10 cellular contexts compared by ENCODE assay signal in genomic region chr13:51619614-51620013, GRCh38. TPM values are rescaled to one million over a fixed set of nuclear protein-coding genes. Genes with fewer than 3 reads are reported as not detected.
A peak's percentile ranks its signal among the peaks of the same experiment; 100 is the strongest.
DNase-seq lines count a peak whose midpoint lies in the region; ATAC-seq and TF ChIP-seq lines count a peak whose summit lies in the region.
"Had no signal": no experiment of that assay in that cellular context is flagged by ENCODE, and none has a peak within 500 bp of the region (broad histone marks: within the 10 kb centered on the region; RNA-seq: fewer than 3 reads in every experiment).

No MANE protein-coding gene starts in this region.

- peak overlapping the region; percentile 67 for H3K27ac Mint-ChIP-seq in activated naive CD8-positive, alpha-beta T cell treated with anti-CD3 and anti-CD28 coated beads, Interleukin-2, amount 50 U/mL, for 24 hours
- H3K27ac Mint-ChIP-seq in type B pancreatic cell, result no peak overlapping the region

- H3K36me3 Mint-ChIP-seq in activated naive CD8-positive, alpha-beta T cell treated with anti-CD3 and anti-CD28 coated beads, Interleukin-2, amount 50 U/mL, for 24 hours (ENCODE audit: low read depth), result no peaks in the 10 kb centered on the region
- peaks cover 3% of the 10 kb centered on the region for H3K36me3 Mint-ChIP-seq in type B pancreatic cell

- H3K4me1 Mint-ChIP-seq in activated naive CD8-positive, alpha-beta T cell treated with anti-CD3 and anti-CD28 coated beads, Interleukin-2, amount 50 U/mL, for 24 hours, result peaks cover 45% of the 10 kb centered on the region
- peaks cover 47% of the 10 kb centered on the region for H3K4me1 Mint-ChIP-seq in type B pancreatic cell (ENCODE audit: unreplicated experiment)

- in situ Hi-C loops in GM13976 (cut with MboI; ENCODE audit: low sequenced_read_pairs, unreplicated experiment), result no loop called here

- TF ChIP-seq CTCF in heart left ventricle (IDR thresholded peaks at IDR 0.05) (no peak), type B pancreatic cell (conservative IDR thresholded peaks at IDR 0.05) (no peak), GM13976 (IDR thresholded peaks at IDR 0.05; ENCODE audit: borderline replicate concordance, control extremely low read depth, extremely low read depth, insufficient read depth, missing control alignments) (no peak)

- no peak overlapping the region for H3K4me3 ChIP-seq in heart left ventricle

- H3K27me3 Mint-ChIP-seq in activated naive CD8-positive, alpha-beta T cell treated with anti-CD3 and anti-CD28 coated beads, Interleukin-2, amount 50 U/mL, for 24 hours, result no peaks in the 10 kb centered on the region
- no peaks in the 10 kb centered on the region for H3K27me3 Mint-ChIP-seq in type B pancreatic cell

- DNase-seq in stimulated activated CD4-positive, alpha-beta T cell treated with anti-CD3 and anti-CD28 coated beads, Interleukin-1b, Interleukin-23, amount 100 ng/mL, for 48 hours, result peak; percentile 27
- DNase-seq in stimulated activated CD4-positive, alpha-beta T cell treated with anti-CD3 and anti-CD28 coated beads, Interleukin-4, amount 100 ng/mL, for 24 hours, result no peak
- no peak for DNase-seq in activated naive CD8-positive, alpha-beta T cell treated with anti-CD3 and anti-CD28 coated beads, Interleukin-2, amount 50 U/mL, for 24 hours
- DNase-seq in heart left ventricle, result no peak
- DNase-seq in type B pancreatic cell (ENCODE audit: extremely low spot score, unreplicated experiment), result no peak
- DNase-seq in DMS79 treated with DMSO at 0.1 percent for 48 hours (lab: John Stamatoyannopoulos, UW), result no peak
- no peak for DNase-seq in GM13976 (ENCODE audit: low spot score)
- DNase-seq: KG1 had no signal

- H3K27me3 ChIP-seq in heart left ventricle, result no peaks in the 10 kb centered on the region
- H3K27me3 ChIP-seq: neutrophil had no signal

- ATAC-seq in activated naive CD8-positive, alpha-beta T cell treated with anti-CD3 and anti-CD28 coated beads, Interleukin-2, amount 50 U/mL, for 24 hours, result peak; percentile 91
- ATAC-seq in heart left ventricle (peak in 3 of 4 donors; percentile 27 to 63 (median 31)), HG03039 (IDR thresholded peaks at IDR 0.05; ENCODE audit: unreplicated experiment) (no peak)

- H3K9me3 ChIP-seq in heart left ventricle, result no peaks in the 10 kb centered on the region
- H3K9me3 ChIP-seq: neutrophil had no signal

- peaks cover 0 to 68% (median 29%) of the 10 kb centered on the region in 12 donors for H3K4me1 ChIP-seq in heart left ventricle

- no peak overlapping the region for H3K4me3 Mint-ChIP-seq in activated naive CD8-positive, alpha-beta T cell treated with anti-CD3 and anti-CD28 coated beads, Interleukin-2, amount 50 U/mL, for 24 hours
- no peak overlapping the region for H3K4me3 Mint-ChIP-seq in type B pancreatic cell

- no peaks in the 10 kb centered on the region for H3K9me3 Mint-ChIP-seq in activated naive CD8-positive, alpha-beta T cell treated with anti-CD3 and anti-CD28 coated beads, Interleukin-2, amount 50 U/mL, for 24 hours
- H3K9me3 Mint-ChIP-seq in type B pancreatic cell, result no peaks in the 10 kb centered on the region

- 67 to 73% (median 71%) methylated on average over 2 of the region's 2 CpGs for WGBS in heart left ventricle, 4 donors

- no peaks in the 10 kb centered on the region for H3K36me3 ChIP-seq in heart left ventricle
- H3K36me3 ChIP-seq: neutrophil had no signal

- H3K27ac ChIP-seq in heart left ventricle, result peak overlapping the region in 9 of 12 donors; percentile 26 to 62 (median 43)

- no peak for TF ChIP-seq POLR2A in heart left ventricle (IDR thresholded peaks at IDR 0.05)

- intact Hi-C loops in heart left ventricle (cut with DNase I), result loop anchor here in 2 of 10 donors (5.0 to 10.0 kb wide), 2 partner anchors 32 to 105 kb away; no protein-coding TSS in a partner anchor

RNA-seq across cellular contexts. Expression of gene WDFY2, which starts 35.4 kb away (rescaled TPM):
- total RNA-seq in heart left ventricle, result 10 to 100 TPM in 1 of 9 donors, 1 to 10 TPM in 8; 3.9 to 12.6 (median 7.4) TPM
- 1 to 10 TPM; 2.0 to 4.9 TPM for polyA plus RNA-seq in heart left ventricle
- total RNA-seq in type B pancreatic cell (ENCODE audit: low replicate concordance), result 17.5 and 20.3 TPM in 2 replicates
